In the genomic region with DNA sequence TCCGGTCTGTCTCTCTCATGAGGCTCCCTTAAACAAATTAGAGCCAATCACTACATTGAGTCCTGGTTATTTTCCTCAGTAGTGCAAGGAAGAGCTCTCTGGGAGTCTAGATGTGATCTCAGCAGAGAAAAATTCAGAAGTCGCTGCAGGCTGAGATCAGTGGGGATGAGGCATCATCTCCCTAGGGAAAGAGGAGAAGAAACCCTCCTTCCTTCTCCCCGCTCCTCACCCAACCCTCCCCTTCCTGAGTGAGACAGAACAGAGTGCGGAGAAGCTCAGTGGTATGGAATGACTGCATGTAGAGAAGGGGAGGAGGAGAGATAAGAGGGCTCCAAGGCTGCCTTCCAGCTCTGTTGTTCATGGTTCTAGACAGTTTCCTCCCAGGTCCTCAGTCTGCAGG, we compare ENCODE assay signal across 9 cellular contexts.
DNase-seq lines count a peak whose midpoint lies in the region; TF ChIP-seq lines count a peak whose summit lies in the region.
"Had no signal": no experiment of that assay in that cellular context is flagged by ENCODE, and none has a peak within 500 bp of the region (broad histone marks: within the 10 kb centered on the region; RNA-seq: fewer than 3 reads in every experiment).

No MANE protein-coding gene starts in this region.

- H3K4me2 ChIP-seq in smooth muscle cell, result peak overlapping the region; percentile 8

- intact Hi-C loops in thyroid gland (cut with DNase I), result no loop called here

- TF ChIP-seq CTCF in smooth muscle cell (IDR thresholded peaks at IDR 0.05; ENCODE audit: borderline replicate concordance, insufficient read depth, poor library complexity, severe bottlenecking), result no peak
- TF ChIP-seq CTCF in thyroid gland (IDR thresholded peaks at IDR 0.05), result no peak

- no peak for TF ChIP-seq POLR2A in thyroid gland (IDR thresholded peaks at IDR 0.05)

- H3K79me2 ChIP-seq in smooth muscle cell (ENCODE audit: low read depth), result no peaks in the 10 kb centered on the region

- H3K27me3 ChIP-seq in smooth muscle cell (ENCODE audit: low read depth), result no peaks in the 10 kb centered on the region
- H3K27me3 ChIP-seq in thyroid gland, result no peaks in the 10 kb centered on the region
- H3K27me3 ChIP-seq: ascending aorta had no signal

- H3K36me3 ChIP-seq in smooth muscle cell (ENCODE audit: low read depth) (peaks cover 8% of the 10 kb centered on the region), thyroid gland (no peaks in the 10 kb centered on the region)

- H4K20me1 ChIP-seq in smooth muscle cell (ENCODE audit: low read depth), result no peaks in the 10 kb centered on the region

- H3K27ac ChIP-seq in smooth muscle cell (ENCODE audit: low read depth) (peak overlapping the region; percentile 92), thyroid gland (no peak overlapping the region)
- H3K27ac ChIP-seq: ascending aorta had no signal

- H3K4me3 ChIP-seq in smooth muscle cell (no peak overlapping the region), thyroid gland (replicated peaks in 1 of 3) (no peak overlapping the region)
- H3K4me3 ChIP-seq: ascending aorta had no signal

- H3K9me3 ChIP-seq in smooth muscle cell (replicated peaks; ENCODE audit: low read depth) (no peaks in the 10 kb centered on the region), thyroid gland (no peaks in the 10 kb centered on the region)
- H3K9me3 ChIP-seq: ascending aorta had no signal

- DNase-seq in GOT3 (lab: John Stamatoyannopoulos, UW) (peak; percentile 3), SK-MEL-5 (ENCODE audit: low read depth, low spot score) (peak; percentile 15), fibroblast of peridontal ligament (ENCODE audit: extremely low read depth) (peak; percentile 94), smooth muscle cell (lab: John Stamatoyannopoulos, UW; ENCODE audit: unreplicated experiment) (peak; percentile 9), thyroid gland (no peak), nucleus accumbens (lab: John Stamatoyannopoulos, UW) (no peak), midbrain (lab: John Stamatoyannopoulos, UW) (no peak)
- DNase-seq: NCI-H774 had no signal

- no peak overlapping the region for H3K9ac ChIP-seq in smooth muscle cell (ENCODE audit: low read depth)

- peaks cover 35% of the 10 kb centered on the region for H3F3A ChIP-seq in smooth muscle cell (ENCODE audit: low read depth)

- 13% methylated on average over 4 of the region's 4 CpGs for WGBS in smooth muscle cell (ENCODE audit: low lambda C conversion rate)
- 67 to 73% methylated on average over 4 of the region's 4 CpGs for WGBS in thyroid gland, 2 donors

- in situ Hi-C loops in SK-MEL-5 (cut with HindIII; ENCODE audit: low pct_unique_long_range_greater_than_20kb, low sequenced_read_pairs), result no loop called here

- peaks cover 5% of the 10 kb centered on the region for H3K4me1 ChIP-seq in smooth muscle cell (ENCODE audit: low read depth)
- peaks cover 0 to 3% of the 10 kb centered on the region in 2 donors for H3K4me1 ChIP-seq in thyroid gland
- H3K4me1 ChIP-seq: ascending aorta had no signal

- no peak overlapping the region for H2AFZ ChIP-seq in smooth muscle cell (ENCODE audit: low read depth)

Comparison
In these comparisons a context has a peak if more than half of its experiments do, and no peak if none do; other contexts are left out.
1. DNase-seq: peak in GOT3 (single experiment), SK-MEL-5 (single experiment), fibroblast of peridontal ligament (single experiment) and smooth muscle cell (single experiment); none in thyroid gland (0 of 2), nucleus accumbens (0 of 56) and midbrain (single experiment).